1 cellular context compared by ENCODE assay signal in the genomic region with DNA sequence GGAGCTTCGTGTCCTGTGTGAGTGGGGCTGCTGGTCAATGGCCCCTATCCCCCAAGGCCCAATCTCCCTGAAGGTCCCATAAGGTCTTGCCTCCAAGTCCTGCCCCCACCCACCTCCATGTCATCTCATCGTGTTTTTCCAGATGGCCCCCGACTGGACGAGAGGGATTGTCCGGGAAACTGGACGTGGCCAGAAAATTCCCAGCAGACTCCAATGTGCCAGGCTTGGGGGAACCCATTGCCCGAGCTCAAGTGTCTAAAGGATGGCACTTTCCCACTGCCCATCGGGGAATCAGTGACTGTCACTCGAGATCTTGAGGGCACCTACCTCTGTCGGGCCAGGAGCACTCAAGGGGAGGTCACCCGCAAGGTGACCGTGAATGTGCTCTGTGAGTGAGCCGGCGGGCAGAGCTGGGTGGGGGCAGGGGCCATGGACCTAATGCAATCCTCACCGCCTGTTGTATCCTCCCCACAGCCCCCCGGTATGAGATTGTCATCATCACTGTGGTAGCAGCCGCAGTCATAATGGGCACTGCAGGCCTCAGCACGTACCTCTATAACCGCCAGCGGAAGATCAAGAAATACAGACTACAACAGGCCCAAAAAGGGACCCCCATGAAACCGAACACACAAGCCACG.
A peak's percentile ranks its signal among the peaks of the same experiment; 100 is the strongest.
TF ChIP-seq lines count a peak whose summit lies in the region.

No MANE protein-coding gene starts in this region.

TF ChIP-seq in GM12878, 131 proteins besides CTCF, POLR2A, EP300 and RAD21:
- TF ChIP-seq CBX5 (IDR thresholded peaks at IDR 0.05; ENCODE audit: low read depth) (no peak), SMARCA5 (IDR thresholded peaks at IDR 0.05) (no peak), NFIC (IDR thresholded peaks at IDR 0.05; ENCODE audit: low read depth, low read length) (no peak), BRCA1 (IDR thresholded peaks at IDR 0.05; ENCODE audit: low read depth, low read length) (no peak)
- TF ChIP-seq, protein P1, sequence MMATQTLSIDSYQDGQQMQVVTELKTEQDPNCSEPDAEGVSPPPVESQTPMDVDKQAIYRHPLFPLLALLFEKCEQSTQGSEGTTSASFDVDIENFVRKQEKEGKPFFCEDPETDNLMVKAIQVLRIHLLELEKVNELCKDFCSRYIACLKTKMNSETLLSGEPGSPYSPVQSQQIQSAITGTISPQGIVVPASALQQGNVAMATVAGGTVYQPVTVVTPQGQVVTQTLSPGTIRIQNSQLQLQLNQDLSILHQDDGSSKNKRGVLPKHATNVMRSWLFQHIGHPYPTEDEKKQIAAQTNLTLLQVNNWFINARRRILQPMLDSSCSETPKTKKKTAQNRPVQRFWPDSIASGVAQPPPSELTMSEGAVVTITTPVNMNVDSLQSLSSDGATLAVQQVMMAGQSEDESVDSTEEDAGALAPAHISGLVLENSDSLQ (IDR thresholded peaks at IDR 0.05) = no peak
- TF ChIP-seq, protein P2, sequence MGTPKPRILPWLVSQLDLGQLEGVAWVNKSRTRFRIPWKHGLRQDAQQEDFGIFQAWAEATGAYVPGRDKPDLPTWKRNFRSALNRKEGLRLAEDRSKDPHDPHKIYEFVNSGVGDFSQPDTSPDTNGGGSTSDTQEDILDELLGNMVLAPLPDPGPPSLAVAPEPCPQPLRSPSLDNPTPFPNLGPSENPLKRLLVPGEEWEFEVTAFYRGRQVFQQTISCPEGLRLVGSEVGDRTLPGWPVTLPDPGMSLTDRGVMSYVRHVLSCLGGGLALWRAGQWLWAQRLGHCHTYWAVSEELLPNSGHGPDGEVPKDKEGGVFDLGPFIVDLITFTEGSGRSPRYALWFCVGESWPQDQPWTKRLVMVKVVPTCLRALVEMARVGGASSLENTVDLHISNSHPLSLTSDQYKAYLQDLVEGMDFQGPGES (IDR thresholded peaks at IDR 0.05) = no peak
- TF ChIP-seq, protein P3, sequence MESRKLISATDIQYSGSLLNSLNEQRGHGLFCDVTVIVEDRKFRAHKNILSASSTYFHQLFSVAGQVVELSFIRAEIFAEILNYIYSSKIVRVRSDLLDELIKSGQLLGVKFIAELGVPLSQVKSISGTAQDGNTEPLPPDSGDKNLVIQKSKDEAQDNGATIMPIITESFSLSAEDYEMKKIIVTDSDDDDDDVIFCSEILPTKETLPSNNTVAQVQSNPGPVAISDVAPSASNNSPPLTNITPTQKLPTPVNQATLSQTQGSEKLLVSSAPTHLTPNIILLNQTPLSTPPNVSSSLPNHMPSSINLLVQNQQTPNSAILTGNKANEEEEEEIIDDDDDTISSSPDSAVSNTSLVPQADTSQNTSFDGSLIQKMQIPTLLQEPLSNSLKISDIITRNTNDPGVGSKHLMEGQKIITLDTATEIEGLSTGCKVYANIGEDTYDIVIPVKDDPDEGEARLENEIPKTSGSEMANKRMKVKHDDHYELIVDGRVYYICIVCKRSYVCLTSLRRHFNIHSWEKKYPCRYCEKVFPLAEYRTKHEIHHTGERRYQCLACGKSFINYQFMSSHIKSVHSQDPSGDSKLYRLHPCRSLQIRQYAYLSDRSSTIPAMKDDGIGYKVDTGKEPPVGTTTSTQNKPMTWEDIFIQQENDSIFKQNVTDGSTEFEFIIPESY (IDR thresholded peaks at IDR 0.05) = peak; percentile 58; the same call in 1 of the 2 replicates
- TF ChIP-seq, protein P4, sequence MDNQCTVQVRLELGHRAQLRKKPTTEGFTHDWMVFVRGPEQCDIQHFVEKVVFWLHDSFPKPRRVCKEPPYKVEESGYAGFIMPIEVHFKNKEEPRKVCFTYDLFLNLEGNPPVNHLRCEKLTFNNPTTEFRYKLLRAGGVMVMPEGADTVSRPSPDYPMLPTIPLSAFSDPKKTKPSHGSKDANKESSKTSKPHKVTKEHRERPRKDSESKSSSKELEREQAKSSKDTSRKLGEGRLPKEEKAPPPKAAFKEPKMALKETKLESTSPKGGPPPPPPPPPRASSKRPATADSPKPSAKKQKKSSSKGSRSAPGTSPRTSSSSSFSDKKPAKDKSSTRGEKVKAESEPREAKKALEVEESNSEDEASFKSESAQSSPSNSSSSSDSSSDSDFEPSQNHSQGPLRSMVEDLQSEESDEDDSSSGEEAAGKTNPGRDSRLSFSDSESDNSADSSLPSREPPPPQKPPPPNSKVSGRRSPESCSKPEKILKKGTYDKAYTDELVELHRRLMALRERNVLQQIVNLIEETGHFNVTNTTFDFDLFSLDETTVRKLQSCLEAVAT (IDR thresholded peaks at IDR 0.05) = 0 out of 2 replicates have a peak, but pooled peaks have one; percentile 17
